Comparison of ENCODE assay signal across 9 cellular contexts in genomic region chr2:66569321-66569851, GRCh38.
DNase-seq lines count a peak whose midpoint lies in the region; ATAC-seq and TF ChIP-seq lines count a peak whose summit lies in the region.
"Had no signal": no experiment of that assay in that cellular context is flagged by ENCODE, and none has a peak within 500 bp of the region (broad histone marks: within the 10 kb centered on the region; RNA-seq: fewer than 3 reads in every experiment).

No MANE protein-coding gene starts in this region.

- no peak for TF ChIP-seq EP300 in SK-N-SH (IDR thresholded peaks at IDR 0.05; ENCODE audit: borderline replicate concordance in 1 of 2, low read depth in 1 of 2, low read length in 1 of 2)

- H3K4me3 Mint-ChIP-seq in type B pancreatic cell: peak overlapping the region; percentile 21
- H3K4me3 Mint-ChIP-seq in MCF 10A (ENCODE audit: unreplicated experiment): no peak overlapping the region

- peaks cover 32% of the 10 kb centered on the region for H3K36me3 Mint-ChIP-seq in type B pancreatic cell
- H3K36me3 Mint-ChIP-seq in MCF 10A (ENCODE audit: insufficient read depth, unreplicated experiment): peaks cover 28% of the 10 kb centered on the region

- peaks cover 31 to 54% of the 10 kb centered on the region in 2 experiments for H3K36me3 ChIP-seq in SK-N-SH (replicated peaks in 1 of 2; ENCODE audit: control insufficient read depth in 1 of 2, insufficient read depth in 2 of 2, low read length in 1 of 2)
- H3K36me3 ChIP-seq: SJSA1 had no signal

- H3K27me3 ChIP-seq in SK-N-SH (ENCODE audit: insufficient read depth) (no peaks in the 10 kb centered on the region), foreskin keratinocyte (no peaks in the 10 kb centered on the region)
- H3K27me3 ChIP-seq: SJSA1 had no signal

- H2AFZ ChIP-seq in SK-N-SH (ENCODE audit: low read depth): no peak overlapping the region

- no peak for DNase-seq in SK-N-SH
- DNase-seq in NCI-H82 (lab: John Stamatoyannopoulos, UW): peak; percentile 92
- DNase-seq in foreskin melanocyte: peak; percentile 73
- no peak for DNase-seq in type B pancreatic cell (ENCODE audit: extremely low spot score, unreplicated experiment)
- DNase-seq in foreskin keratinocyte: no peak
- DNase-seq in MCF 10A (ENCODE audit: unreplicated experiment): no peak
- DNase-seq in NCI-H345 (lab: John Stamatoyannopoulos, UW): no peak

- H3K27ac Mint-ChIP-seq in type B pancreatic cell: peak overlapping the region; percentile 72
- no peak overlapping the region for H3K27ac Mint-ChIP-seq in MCF 10A (ENCODE audit: low read depth, unreplicated experiment)

- 94% methylated on average over 4 of the region's 4 CpGs for WGBS in SK-N-SH (ENCODE audit: low lambda C conversion rate)

- no peaks in the 10 kb centered on the region for H4K20me1 ChIP-seq in SK-N-SH (ENCODE audit: insufficient read depth)

- no peaks in the 10 kb centered on the region for H3K9me2 ChIP-seq in SK-N-SH

- TF ChIP-seq CTCF in SK-N-SH (IDR thresholded peaks at IDR 0.05) (no peak), type B pancreatic cell (conservative IDR thresholded peaks at IDR 0.05) (no peak), foreskin keratinocyte (conservative IDR thresholded peaks at IDR 0.05) (no peak), MCF 10A (IDR thresholded peaks at IDR 0.05; ENCODE audit: unreplicated experiment) (no peak)

- H3K4me1 ChIP-seq in SK-N-SH (ENCODE audit: control insufficient read depth in 1 of 2, insufficient read depth in 2 of 2, low read depth in 1 of 2, low read length in 1 of 2) (peaks cover 25 to 29% of the 10 kb centered on the region in 2 experiments; a peak in 3 of 4 replicates), foreskin keratinocyte (no peaks in the 10 kb centered on the region)

- BruUV-seq in MCF 10A (replicated peaks; lab: Mats Ljungman, UMichigan): no TSS peak

- H3K4me3 ChIP-seq in SK-N-SH (ENCODE audit: low read depth in 2 of 2, low read length in 1 of 2): no peak overlapping the region
- H3K4me3 ChIP-seq: SJSA1 had no signal

- no peaks in the 10 kb centered on the region for H3K27me3 Mint-ChIP-seq in type B pancreatic cell
- H3K27me3 Mint-ChIP-seq in MCF 10A (ENCODE audit: insufficient read depth, unreplicated experiment): no peaks in the 10 kb centered on the region

- no peak overlapping the region for H3K9ac ChIP-seq in SK-N-SH

- no peaks in the 10 kb centered on the region for H3K9me3 ChIP-seq in SK-N-SH
- H3K9me3 ChIP-seq: SJSA1 had no signal

- no peaks in the 10 kb centered on the region for H3K79me2 ChIP-seq in SK-N-SH (ENCODE audit: insufficient read depth)

- H3K9me3 Mint-ChIP-seq in type B pancreatic cell: no peaks in the 10 kb centered on the region
- no peaks in the 10 kb centered on the region for H3K9me3 Mint-ChIP-seq in MCF 10A (ENCODE audit: unreplicated experiment)

- ATAC-seq in SK-N-SH treated with all-trans-retinoic acid at 6 μM for 48 hours (peak; percentile 43; the same call in 2 of the 3 replicates), foreskin keratinocyte (no peak)

- H3K4me1 Mint-ChIP-seq in type B pancreatic cell (ENCODE audit: unreplicated experiment) (peaks cover 68% of the 10 kb centered on the region), MCF 10A (ENCODE audit: insufficient read depth, unreplicated experiment) (no peaks in the 10 kb centered on the region)

- POLR2A ChIA-PET in SK-N-SH (lab: Yijun Ruan, JAX): no interaction called here
- POLR2A ChIA-PET in MCF 10A (lab: Yijun Ruan, JAX): interaction anchor here (1.1 to 1.4 kb wide), 3 partner anchors 9 to 16 kb away, joined by 3 read pairs; no protein-coding TSS in a partner anchor

- intact Hi-C loops in MCF 10A (cut with micrococcal nuclease): no loop called here

- no peak overlapping the region for H3K4me2 ChIP-seq in SK-N-SH

- CTCF ChIA-PET in SK-N-SH (lab: Yijun Ruan, JAX) (interaction anchor here (1.0 to 3.0 kb wide), 4 partner anchors 22 to 1311 kb away, joined by 3 to 10 read pairs (median 4); partner anchors contain the start of gene MEIS1), MCF 10A (lab: Yijun Ruan, JAX) (interaction anchor here (0.7 kb wide), 1 partner anchor 197 kb away, joined by 3 read pairs; no protein-coding TSS in a partner anchor)

- H3F3A ChIP-seq in SK-N-SH (replicated peaks; ENCODE audit: insufficient read depth): peaks cover 10% of the 10 kb centered on the region

- H3K27ac ChIP-seq in SK-N-SH (ENCODE audit: low read depth in 2 of 2, low read length in 1 of 2): no peak overlapping the region
- H3K27ac ChIP-seq in foreskin keratinocyte: no peak overlapping the region
- H3K27ac ChIP-seq: SJSA1 had no signal

- no peak for TF ChIP-seq RAD21 in SK-N-SH (IDR thresholded peaks at IDR 0.05; ENCODE audit: low read length)

TF ChIP-seq in SK-N-SH treated with all-trans-retinoic acid at 6 μM for 48 hours, 23 proteins besides CTCF, POLR2A, EP300 and RAD21:
- TF ChIP-seq ARNTL (CRISPR knock-in tag; IDR thresholded peaks at IDR 0.05; ENCODE audit: borderline replicate concordance, low read depth) (no peak), PATZ1 (CRISPR knock-in tag; IDR thresholded peaks at IDR 0.05; ENCODE audit: borderline replicate concordance) (no peak)

TF ChIP-seq in SK-N-SH, 30 proteins besides CTCF, POLR2A, EP300 and RAD21:
- no peak for TF ChIP-seq RXRA (IDR thresholded peaks at IDR 0.05; ENCODE audit: borderline replicate concordance, low read depth)
- TF ChIP-seq CHD2 (IDR thresholded peaks at IDR 0.05; ENCODE audit: low read length, partially characterized antibody): no peak
- no peak for TF ChIP-seq REST (IDR thresholded peaks at IDR 0.05; ENCODE audit: low read depth, low read length)
- no peak for TF ChIP-seq NFIC (IDR thresholded peaks at IDR 0.05; ENCODE audit: borderline replicate concordance)

Comparison
In these comparisons a context has a peak if more than half of its experiments do, and no peak if none do; other contexts are left out.
1. DNase-seq: peak in NCI-H82 (single experiment) and foreskin melanocyte (single experiment); none in SK-N-SH (single experiment), type B pancreatic cell (single experiment), foreskin keratinocyte (0 of 2), MCF 10A (single experiment) and NCI-H345 (single experiment).